ENCODE assay signal across 8 cellular contexts in the genomic region with DNA sequence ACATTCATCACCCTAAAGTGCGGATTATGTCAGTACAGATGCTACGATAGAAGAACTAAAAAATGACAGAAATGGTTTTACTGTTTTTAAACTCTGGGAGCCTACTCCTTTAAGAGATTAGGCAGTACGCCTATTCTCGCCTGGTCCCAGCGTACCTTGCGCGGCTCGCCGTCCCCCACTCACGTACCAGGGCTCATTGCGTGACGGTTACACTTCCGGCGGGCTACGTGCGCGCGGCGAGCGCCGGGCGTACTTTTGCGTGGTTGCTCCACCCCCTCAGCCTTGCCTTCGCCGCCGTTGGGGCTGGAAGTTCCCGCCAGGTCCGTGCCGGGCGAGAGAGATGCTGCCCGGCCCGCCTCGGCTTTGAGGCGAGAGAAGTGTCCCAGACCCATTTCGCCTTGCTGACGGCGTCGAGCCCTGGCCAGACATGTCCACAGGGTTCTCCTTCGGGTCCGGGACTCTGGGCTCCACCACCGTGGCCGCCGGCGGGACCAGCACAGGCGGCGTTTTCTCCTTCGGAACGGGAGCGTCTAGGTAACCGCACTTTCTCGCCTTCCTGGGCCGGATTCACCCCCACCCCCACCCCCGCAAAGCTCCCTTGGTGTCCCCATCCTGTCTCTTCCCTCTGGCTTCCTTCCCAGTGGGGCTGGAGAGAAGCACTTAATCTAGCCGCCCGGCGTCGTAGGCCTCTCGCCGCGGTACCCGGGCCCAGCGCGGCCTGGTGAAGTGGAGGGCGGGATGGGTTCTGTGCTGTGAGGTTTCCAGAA. TPM values are rescaled to one million over a fixed set of nuclear protein-coding genes. Genes with fewer than 3 reads are reported as not detected.
DNase-seq lines count a peak whose midpoint lies in the region; ATAC-seq and TF ChIP-seq lines count a peak whose summit lies in the region.

A gene with protein sequence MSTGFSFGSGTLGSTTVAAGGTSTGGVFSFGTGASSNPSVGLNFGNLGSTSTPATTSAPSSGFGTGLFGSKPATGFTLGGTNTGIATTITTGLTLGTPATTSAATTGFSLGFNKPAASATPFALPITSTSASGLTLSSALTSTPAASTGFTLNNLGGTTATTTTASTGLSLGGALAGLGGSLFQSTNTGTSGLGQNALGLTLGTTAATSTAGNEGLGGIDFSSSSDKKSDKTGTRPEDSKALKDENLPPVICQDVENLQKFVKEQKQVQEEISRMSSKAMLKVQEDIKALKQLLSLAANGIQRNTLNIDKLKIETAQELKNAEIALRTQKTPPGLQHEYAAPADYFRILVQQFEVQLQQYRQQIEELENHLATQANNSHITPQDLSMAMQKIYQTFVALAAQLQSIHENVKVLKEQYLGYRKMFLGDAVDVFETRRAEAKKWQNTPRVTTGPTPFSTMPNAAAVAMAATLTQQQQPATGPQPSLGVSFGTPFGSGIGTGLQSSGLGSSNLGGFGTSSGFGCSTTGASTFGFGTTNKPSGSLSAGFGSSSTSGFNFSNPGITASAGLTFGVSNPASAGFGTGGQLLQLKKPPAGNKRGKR (plus strand): TSS at position 279 of the 767 bp plus-strand sequence. CDS start 149 bp downstream, at position 428.

- DNase-seq in DMS153 treated with DMSO at 0.1 percent for 48 hours (lab: John Stamatoyannopoulos, UW; ENCODE audit: unreplicated experiment) (peak; percentile 82), KBM-7 (peak; percentile 95), epithelial cell of proximal tubule (ENCODE audit: low read depth) (no peak), mucosa of gallbladder (ENCODE audit: low spot score) (peak; percentile 97)
- DNase-seq in activated T-cell treated with anti-CD3 and anti-CD28 coated beads, Interleukin-2, amount 50 U/mL, for 24 hours: peak; percentile 95
- peak; percentile 82 to 86 for DNase-seq in stimulated activated CD8-positive, alpha-beta memory T cell treated with anti-CD3 and anti-CD28 coated beads, Interleukin-4, amount 100 ng/mL, for 4 hours (ENCODE audit: low read depth in 2 of 2, low spot score in 1 of 2)

- in situ Hi-C loops in KBM-7 (cut with MboI; ENCODE audit: low pct_unique_long_range_greater_than_20kb, low sequenced_read_pairs): no loop called here

- H3K9me3 Mint-ChIP-seq in activated T-cell treated with anti-CD3 and anti-CD28 coated beads, Interleukin-2, amount 50 U/mL, for 24 hours: no peaks in the 10 kb centered on the region

- H3K36me3 Mint-ChIP-seq in activated T-cell treated with anti-CD3 and anti-CD28 coated beads, Interleukin-2, amount 50 U/mL, for 24 hours (ENCODE audit: low read depth): peaks cover 48% of the 10 kb centered on the region

- H3K4me3 Mint-ChIP-seq in activated T-cell treated with anti-CD3 and anti-CD28 coated beads, Interleukin-2, amount 50 U/mL, for 24 hours: peak within 1 kb of the TSS; percentile 94

- H3K4me3 ChIP-seq in epithelial cell of proximal tubule (ENCODE audit: low read depth, low read length): peak within 1 kb of the TSS; percentile 74

- ATAC-seq in GM21717 (IDR thresholded peaks at IDR 0.05; ENCODE audit: unreplicated experiment): peak; percentile 96

- H3K27ac Mint-ChIP-seq in activated T-cell treated with anti-CD3 and anti-CD28 coated beads, Interleukin-2, amount 50 U/mL, for 24 hours: peak within 1 kb of the TSS; percentile 97

- H3K27me3 Mint-ChIP-seq in activated T-cell treated with anti-CD3 and anti-CD28 coated beads, Interleukin-2, amount 50 U/mL, for 24 hours: peaks cover 8% of the 10 kb centered on the region

- no peak for TF ChIP-seq CTCF in epithelial cell of proximal tubule (conservative IDR thresholded peaks at IDR 0.05; ENCODE audit: low read depth, low read length)

- peaks cover 43% of the 10 kb centered on the region for H3K4me1 Mint-ChIP-seq in activated T-cell treated with anti-CD3 and anti-CD28 coated beads, Interleukin-2, amount 50 U/mL, for 24 hours (ENCODE audit: low read depth)

TF ChIP-seq in PFSK-1, 5 proteins besides CTCF, POLR2A, EP300 and RAD21:
- TF ChIP-seq POLR2AphosphoS5 (IDR thresholded peaks at IDR 0.05; ENCODE audit: low read depth, low read length): peak; percentile 73
- no peak for TF ChIP-seq TAF1 (IDR thresholded peaks at IDR 0.05; ENCODE audit: borderline replicate concordance, insufficient read depth, low read length)
- TF ChIP-seq, protein P1, sequence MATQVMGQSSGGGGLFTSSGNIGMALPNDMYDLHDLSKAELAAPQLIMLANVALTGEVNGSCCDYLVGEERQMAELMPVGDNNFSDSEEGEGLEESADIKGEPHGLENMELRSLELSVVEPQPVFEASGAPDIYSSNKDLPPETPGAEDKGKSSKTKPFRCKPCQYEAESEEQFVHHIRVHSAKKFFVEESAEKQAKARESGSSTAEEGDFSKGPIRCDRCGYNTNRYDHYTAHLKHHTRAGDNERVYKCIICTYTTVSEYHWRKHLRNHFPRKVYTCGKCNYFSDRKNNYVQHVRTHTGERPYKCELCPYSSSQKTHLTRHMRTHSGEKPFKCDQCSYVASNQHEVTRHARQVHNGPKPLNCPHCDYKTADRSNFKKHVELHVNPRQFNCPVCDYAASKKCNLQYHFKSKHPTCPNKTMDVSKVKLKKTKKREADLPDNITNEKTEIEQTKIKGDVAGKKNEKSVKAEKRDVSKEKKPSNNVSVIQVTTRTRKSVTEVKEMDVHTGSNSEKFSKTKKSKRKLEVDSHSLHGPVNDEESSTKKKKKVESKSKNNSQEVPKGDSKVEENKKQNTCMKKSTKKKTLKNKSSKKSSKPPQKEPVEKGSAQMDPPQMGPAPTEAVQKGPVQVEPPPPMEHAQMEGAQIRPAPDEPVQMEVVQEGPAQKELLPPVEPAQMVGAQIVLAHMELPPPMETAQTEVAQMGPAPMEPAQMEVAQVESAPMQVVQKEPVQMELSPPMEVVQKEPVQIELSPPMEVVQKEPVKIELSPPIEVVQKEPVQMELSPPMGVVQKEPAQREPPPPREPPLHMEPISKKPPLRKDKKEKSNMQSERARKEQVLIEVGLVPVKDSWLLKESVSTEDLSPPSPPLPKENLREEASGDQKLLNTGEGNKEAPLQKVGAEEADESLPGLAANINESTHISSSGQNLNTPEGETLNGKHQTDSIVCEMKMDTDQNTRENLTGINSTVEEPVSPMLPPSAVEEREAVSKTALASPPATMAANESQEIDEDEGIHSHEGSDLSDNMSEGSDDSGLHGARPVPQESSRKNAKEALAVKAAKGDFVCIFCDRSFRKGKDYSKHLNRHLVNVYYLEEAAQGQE (IDR thresholded peaks at IDR 0.05; ENCODE audit: insufficient read depth in 1 of 2, low read depth in 2 of 2, low read length in 2 of 2): no peak
- peak; percentile 43; the same call in 1 of the 2 replicates for TF ChIP-seq SIN3A (IDR thresholded peaks at IDR 0.05; ENCODE audit: borderline replicate concordance, insufficient read depth, low read length)
- TF ChIP-seq FOXP2 (optimal IDR thresholded peaks at IDR 0.05; ENCODE audit: borderline replicate concordance, extremely low read depth, extremely low read length, insufficient read depth): peak; percentile 90

RNA-seq across cellular contexts. Expression of the gene that starts here (rescaled TPM):
- polyA plus RNA-seq in PFSK-1 (2012; ENCODE audit: insufficient read length, low read depth): 17.4 TPM
- 50.7 and 74.9 TPM in 2 replicates for total RNA-seq in epithelial cell of proximal tubule
- 34.0 TPM for total RNA-seq in mucosa of gallbladder
